8 cellular contexts compared by ENCODE assay signal in the genomic region with DNA sequence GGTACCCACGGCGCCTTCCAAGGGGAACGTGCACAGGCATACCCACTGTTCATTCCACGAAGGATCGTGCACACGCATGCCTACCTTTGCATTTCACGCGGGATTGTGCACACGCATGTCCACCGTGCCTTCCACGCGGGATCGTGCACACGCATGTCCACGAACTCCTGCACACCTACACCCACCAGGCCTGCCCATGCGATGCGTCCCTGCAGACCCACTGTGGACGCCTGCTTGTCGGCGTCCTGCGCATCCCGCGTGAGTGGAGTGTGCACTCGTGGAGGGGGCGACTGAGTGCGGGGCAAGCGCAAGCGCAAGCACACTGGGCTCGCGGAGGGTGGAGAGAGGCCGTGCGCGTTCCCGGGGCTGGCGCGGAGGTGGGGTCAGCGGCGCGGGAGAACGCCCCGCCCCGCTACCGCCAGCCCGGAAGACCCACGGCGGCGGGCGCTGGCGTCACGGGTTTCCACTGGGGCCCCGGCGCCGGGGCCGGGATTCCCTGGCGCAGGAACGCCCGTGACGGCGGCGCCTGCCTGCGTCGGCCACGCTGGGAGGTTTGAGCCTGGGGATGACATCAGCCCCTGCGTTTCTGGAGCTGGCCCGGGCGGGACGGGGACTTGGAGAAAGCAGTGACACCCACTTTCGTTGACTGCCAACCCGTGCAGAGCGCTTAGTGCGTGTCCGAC. TPM values are rescaled to one million over a fixed set of nuclear protein-coding genes. Genes with fewer than 3 reads are reported as not detected.
DNase-seq lines count a peak whose midpoint lies in the region; TF ChIP-seq lines count a peak whose summit lies in the region.

No MANE protein-coding gene starts in this region.

- peak overlapping the region; percentile 43 for H2AFZ ChIP-seq in fibroblast of lung (ENCODE audit: low read length)

- H4K20me1 ChIP-seq in fibroblast of lung (ENCODE audit: control insufficient read depth, extremely low read depth, insufficient read depth, low read length) = no peaks in the 10 kb centered on the region

- H3K79me2 ChIP-seq in fibroblast of lung (ENCODE audit: control insufficient read depth, insufficient read depth, low read length) = no peaks in the 10 kb centered on the region

- peak overlapping the region; percentile 54 to 68 (median 58) for H3K4me3 ChIP-seq in fibroblast of lung (replicated peaks in 1 of 4; ENCODE audit: control extremely low read depth in 1 of 4, insufficient read depth in 1 of 4, low read depth in 3 of 4, low read length in 4 of 4)
- peak overlapping the region; percentile 66 to 86 for H3K4me3 ChIP-seq in muscle layer of colon (ENCODE audit: low read depth in 1 of 2, low read length in 2 of 2)
- H3K4me3 ChIP-seq in suprapubic skin = peak overlapping the region; percentile 46

- no peaks in the 10 kb centered on the region for H3K9me3 ChIP-seq in fibroblast of lung (ENCODE audit: control insufficient read depth, insufficient read depth, low read depth, low read length)
- H3K9me3 ChIP-seq in muscle layer of colon (ENCODE audit: low read length) = no peaks in the 10 kb centered on the region
- H3K9me3 ChIP-seq in suprapubic skin = no peaks in the 10 kb centered on the region

- H3K27me3 ChIP-seq in fibroblast of lung (ENCODE audit: control insufficient read depth, insufficient read depth, low read length) = no peaks in the 10 kb centered on the region
- no peaks in the 10 kb centered on the region for H3K27me3 ChIP-seq in muscle layer of colon (ENCODE audit: control insufficient read depth in 1 of 2, insufficient read depth in 2 of 2, low read length in 2 of 2)
- no peaks in the 10 kb centered on the region for H3K27me3 ChIP-seq in suprapubic skin

- WGBS in suprapubic skin = under 1% methylated on average over 29 of the region's 72 CpGs

- DNase-seq in NCI-H1436 (lab: John Stamatoyannopoulos, UW) = peak; percentile 41
- no peak for DNase-seq in NCI-H1436 treated with DMSO at 0.1 percent for 48 hours (lab: John Stamatoyannopoulos, UW)
- DNase-seq in NCI-H69 (lab: John Stamatoyannopoulos, UW) = peak; percentile 72
- DNase-seq in activated T-helper 1 cell treated with anti-CD3 and anti-CD28 coated beads, Interleukin-2, amount 50 U/mL, for 16 hours (ENCODE audit: low read depth in 1 of 2, low spot score in 1 of 2) = peak; percentile 28 to 45
- DNase-seq in fibroblast of lung (ENCODE audit: low read depth in 2 of 2) = peak; percentile 77 to 82
- DNase-seq in suprapubic skin (ENCODE audit: low spot score in 2 of 2) = peak; percentile 92
- DNase-seq in NCI-H524 treated with DMSO at 0.1 percent for 48 hours (lab: John Stamatoyannopoulos, UW) = no peak

- peaks cover 15% of the 10 kb centered on the region for H3K4me1 ChIP-seq in fibroblast of lung (ENCODE audit: control insufficient read depth, extremely low read depth, insufficient read depth, low read length)
- H3K4me1 ChIP-seq in muscle layer of colon (ENCODE audit: insufficient read depth, low read length) = peaks cover 10% of the 10 kb centered on the region
- H3K4me1 ChIP-seq in suprapubic skin = peaks cover 58% of the 10 kb centered on the region

- TF ChIP-seq CTCF in fibroblast of lung (conservative IDR thresholded peaks at IDR 0.05 in 1 of 2, IDR thresholded peaks at IDR 0.05 in 1 of 2; ENCODE audit: low read depth in 1 of 2, low read length in 2 of 2) = no peak
- TF ChIP-seq CTCF in suprapubic skin (IDR thresholded peaks at IDR 0.05) = no peak

- H3K4me2 ChIP-seq in fibroblast of lung (ENCODE audit: extremely low read depth, insufficient read depth, low read length) = peak overlapping the region; percentile 84

- H3K27ac ChIP-seq in fibroblast of lung (ENCODE audit: insufficient read depth, low read length) = peak overlapping the region; percentile 82
- H3K27ac ChIP-seq in muscle layer of colon (ENCODE audit: low read depth, low read length) = peak overlapping the region; percentile 48
- H3K27ac ChIP-seq in suprapubic skin = peak overlapping the region; percentile 80

- H3K36me3 ChIP-seq in fibroblast of lung (ENCODE audit: control insufficient read depth, insufficient read depth, low read length) (no peaks in the 10 kb centered on the region), muscle layer of colon (ENCODE audit: insufficient read depth, low read length) (no peaks in the 10 kb centered on the region), suprapubic skin (no peaks in the 10 kb centered on the region)

- TF ChIP-seq POLR2A in suprapubic skin (IDR thresholded peaks at IDR 0.05) = no peak

- no peak for TF ChIP-seq EP300 in suprapubic skin (IDR thresholded peaks at IDR 0.05)

- H3K9ac ChIP-seq in fibroblast of lung (ENCODE audit: insufficient read depth, low read length) (peak overlapping the region; percentile 67), muscle layer of colon (ENCODE audit: low read length) (peak overlapping the region; percentile 49)

RNA-seq across cellular contexts. Expression of gene GADD45B, which starts 18.7 kb away (rescaled TPM):
- total RNA-seq in fibroblast of lung (16.4 and 32.5 TPM in 2 replicates), suprapubic skin (100 to 1,000 TPM in 1 of 4 donors, 10 to 100 TPM in 3; 52.5 to 134 (median 68.7) TPM)
- 61.7 and 72.8 TPM in 2 replicates for polyA plus RNA-seq in fibroblast of lung
- 49.2 and 60.5 TPM in 2 replicates for polyA plus RNA-seq in fibroblast of lung (2012)
- polyA minus RNA-seq in fibroblast of lung (ENCODE audit: low replicate concordance) = 44.8 and 57.4 TPM in 2 replicates

RNA-seq across cellular contexts. Expression of gene LMNB2, which starts 37.8 kb away (rescaled TPM):
- 47.0 and 56.3 TPM in 2 replicates for total RNA-seq in fibroblast of lung
- polyA plus RNA-seq in fibroblast of lung = 41.6 and 94.8 TPM in 2 replicates
- polyA plus RNA-seq in fibroblast of lung (2012) = 40.7 and 92.7 TPM in 2 replicates
- polyA minus RNA-seq in fibroblast of lung (ENCODE audit: low replicate concordance) = 62.0 and 80.7 TPM in 2 replicates
- total RNA-seq in suprapubic skin = 10 to 100 TPM; 17.1 to 26.8 (median 24.7) TPM

Comparison
In these comparisons a context has a peak if more than half of its experiments do, and no peak if none do; other contexts are left out.
1. DNase-seq: peak in NCI-H1436 (single experiment), NCI-H69 (single experiment), activated T-helper 1 cell treated with anti-CD3 and anti-CD28 coated beads, Interleukin-2, amount 50 U/mL, for 16 hours (2 of 2), fibroblast of lung (2 of 2) and suprapubic skin (2 of 2); none in NCI-H1436 treated with DMSO at 0.1 percent for 48 hours (single experiment) and NCI-H524 treated with DMSO at 0.1 percent for 48 hours (single experiment).
2. Peak in every context shown above with its lines, with median percentiles within 50 percentile points of each other: H3K27ac ChIP-seq and H3K4me3 ChIP-seq.